Comparison of ENCODE assay signal across 20 cellular contexts in the genomic region with DNA sequence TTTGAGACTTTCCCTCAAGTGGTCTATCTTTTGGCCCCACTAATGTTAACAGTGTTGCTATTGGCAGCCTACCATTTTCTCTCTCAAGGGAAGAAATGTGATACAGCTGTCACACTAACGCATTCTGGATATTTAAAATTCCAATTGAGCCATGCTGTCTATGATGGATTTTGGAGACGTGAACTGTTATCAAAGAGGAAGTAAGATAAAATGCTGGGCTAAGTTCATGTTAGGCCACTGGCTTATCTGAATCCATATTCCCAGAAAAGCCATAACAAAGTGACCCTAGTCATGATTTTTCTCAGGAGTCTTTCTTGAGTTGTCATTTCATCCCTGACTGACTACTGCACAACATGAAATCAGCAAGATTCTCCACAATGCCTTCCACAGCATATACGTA.
DNase-seq lines count a peak whose midpoint lies in the region; ATAC-seq and TF ChIP-seq lines count a peak whose summit lies in the region.
"Had no signal": no experiment of that assay in that cellular context is flagged by ENCODE, and none has a peak within 500 bp of the region (broad histone marks: within the 10 kb centered on the region; RNA-seq: fewer than 3 reads in every experiment).

No MANE protein-coding gene starts in this region.

- H3K36me3 ChIP-seq in fibroblast of lung (ENCODE audit: control insufficient read depth, insufficient read depth, low read length), result no peaks in the 10 kb centered on the region
- no peaks in the 10 kb centered on the region for H3K36me3 ChIP-seq in liver (ENCODE audit: control insufficient read depth in 4 of 4, insufficient read depth in 3 of 4, low read depth in 1 of 4, low read length in 3 of 4)
- H3K36me3 ChIP-seq: BLaER1 treated with 17β-estradiol and CSF1 and Interleukin-3, amounts not matched to agents 10 nM and 100 nM had no signal

- no peak overlapping the region for H2AFZ ChIP-seq in fibroblast of lung (ENCODE audit: low read length)

- 61% methylated on average over 3 of the region's 3 CpGs for WGBS in liver

- no peak overlapping the region for H3K4me2 ChIP-seq in fibroblast of lung (ENCODE audit: extremely low read depth, insufficient read depth, low read length)
- H3K4me2 ChIP-seq: BLaER1 treated with 17β-estradiol and CSF1 and Interleukin-3, amounts not matched to agents 10 nM and 100 nM had no signal

- DNase-seq in DMS 273 (lab: John Stamatoyannopoulos, UW; ENCODE audit: unreplicated experiment) (peak; percentile 60), DMS 273 treated with DMSO at 0.1 percent for 48 hours (lab: John Stamatoyannopoulos, UW) (no peak), NCI-H2171 treated with DMSO at 0.1 percent for 48 hours (lab: John Stamatoyannopoulos, UW) (peak; percentile 89), fibroblast of lung (ENCODE audit: low read depth in 2 of 2) (peak; percentile 51 to 71), NCI-H524 treated with DMSO at 0.1 percent for 48 hours (lab: John Stamatoyannopoulos, UW) (no peak)
- DNase-seq in activated T-cell treated with anti-CD3 and anti-CD28 coated beads, Interleukin-2, amount 50 U/mL, for 48 hours, result no peak
- DNase-seq: activated CD4-positive, alpha-beta T cell treated with anti-CD3 and anti-CD28 coated beads, Interleukin-2, amount 50 U/mL, for 48 hours; activated naive CD4-positive, alpha-beta T cell treated with anti-CD3 and anti-CD28 coated beads, Interleukin-2, amount 10 ng/mL, durations not matched to agents 7 days and 5 days; aorta; GDM1; H7; hippocampal formation; islet precursor cell; psoas muscle; SHP77 treated with DMSO at 0.1 percent for 48 hours; stimulated activated CD4-positive, alpha-beta T cell treated with anti-CD3 and anti-CD28 coated beads, Interleukin-4, amount 100 ng/mL, for 24 hours had no signal

- peaks cover 6% of the 10 kb centered on the region for H3K4me1 ChIP-seq in fibroblast of lung (ENCODE audit: control insufficient read depth, extremely low read depth, insufficient read depth, low read length)
- no peaks in the 10 kb centered on the region for H3K4me1 ChIP-seq in liver (ENCODE audit: control insufficient read depth in 4 of 4, insufficient read depth in 4 of 4, low read length in 3 of 4)
- H3K4me1 ChIP-seq: psoas muscle had no signal

- TF ChIP-seq RAD21 in liver (IDR thresholded peaks at IDR 0.05), result peak in 1 of 2 donors; percentile 56

- TF ChIP-seq CTCF in fibroblast of lung (conservative IDR thresholded peaks at IDR 0.05 in 1 of 2, IDR thresholded peaks at IDR 0.05 in 1 of 2; ENCODE audit: low read depth in 1 of 2, low read length in 2 of 2) (no peak), liver (IDR thresholded peaks at IDR 0.05; ENCODE audit: low read depth, low read length, missing input control) (no peak)

- H3K9me3 ChIP-seq in fibroblast of lung (ENCODE audit: control insufficient read depth, insufficient read depth, low read depth, low read length), result no peaks in the 10 kb centered on the region
- H3K9me3 ChIP-seq in liver (ENCODE audit: control insufficient read depth in 4 of 4, low read length in 3 of 4), result no peaks in the 10 kb centered on the region
- H3K9me3 ChIP-seq: psoas muscle had no signal

- H3K27me3 ChIP-seq in fibroblast of lung (ENCODE audit: control insufficient read depth, insufficient read depth, low read length) (no peaks in the 10 kb centered on the region), liver (ENCODE audit: control insufficient read depth in 4 of 4, insufficient read depth in 4 of 4, low read length in 3 of 4) (no peaks in the 10 kb centered on the region)

- H4K20me1 ChIP-seq in fibroblast of lung (ENCODE audit: control insufficient read depth, extremely low read depth, insufficient read depth, low read length), result no peaks in the 10 kb centered on the region
- H4K20me1 ChIP-seq: BLaER1 treated with 17β-estradiol and CSF1 and Interleukin-3, amounts not matched to agents 10 nM and 100 nM had no signal

- no peak overlapping the region for H3K4me3 ChIP-seq in fibroblast of lung (replicated peaks in 1 of 4; ENCODE audit: control extremely low read depth in 1 of 4, insufficient read depth in 1 of 4, low read depth in 3 of 4, low read length in 4 of 4)
- no peak overlapping the region for H3K4me3 ChIP-seq in liver (ENCODE audit: low read depth in 1 of 3, low read length in 3 of 3)
- H3K4me3 ChIP-seq: BLaER1 treated with 17β-estradiol and CSF1 and Interleukin-3, amounts not matched to agents 10 nM and 100 nM; psoas muscle had no signal

- H3K9ac ChIP-seq in fibroblast of lung (ENCODE audit: insufficient read depth, low read length) (no peak overlapping the region), liver (ENCODE audit: low read depth in 1 of 2, low read length in 2 of 2) (no peak overlapping the region)
- H3K9ac ChIP-seq: BLaER1 treated with 17β-estradiol and CSF1 and Interleukin-3, amounts not matched to agents 10 nM and 100 nM had no signal

- H3K27ac ChIP-seq in fibroblast of lung (ENCODE audit: insufficient read depth, low read length) (no peak overlapping the region), liver (ENCODE audit: low read depth in 1 of 2, low read length in 2 of 2) (no peak overlapping the region)
- H3K27ac ChIP-seq: 22Rv1; BLaER1 treated with 17β-estradiol and CSF1 and Interleukin-3, amounts not matched to agents 10 nM and 100 nM; psoas muscle had no signal

- no peak for ATAC-seq in GM19328 (IDR thresholded peaks at IDR 0.05; ENCODE audit: unreplicated experiment)
- ATAC-seq: psoas muscle had no signal

- no peaks in the 10 kb centered on the region for H3K79me2 ChIP-seq in fibroblast of lung (ENCODE audit: control insufficient read depth, insufficient read depth, low read length)

TF ChIP-seq in liver, 16 proteins besides CTCF, POLR2A, EP300 and RAD21:
- TF ChIP-seq JUND (IDR thresholded peaks at IDR 0.05), result no peak
- TF ChIP-seq, protein P1, sequence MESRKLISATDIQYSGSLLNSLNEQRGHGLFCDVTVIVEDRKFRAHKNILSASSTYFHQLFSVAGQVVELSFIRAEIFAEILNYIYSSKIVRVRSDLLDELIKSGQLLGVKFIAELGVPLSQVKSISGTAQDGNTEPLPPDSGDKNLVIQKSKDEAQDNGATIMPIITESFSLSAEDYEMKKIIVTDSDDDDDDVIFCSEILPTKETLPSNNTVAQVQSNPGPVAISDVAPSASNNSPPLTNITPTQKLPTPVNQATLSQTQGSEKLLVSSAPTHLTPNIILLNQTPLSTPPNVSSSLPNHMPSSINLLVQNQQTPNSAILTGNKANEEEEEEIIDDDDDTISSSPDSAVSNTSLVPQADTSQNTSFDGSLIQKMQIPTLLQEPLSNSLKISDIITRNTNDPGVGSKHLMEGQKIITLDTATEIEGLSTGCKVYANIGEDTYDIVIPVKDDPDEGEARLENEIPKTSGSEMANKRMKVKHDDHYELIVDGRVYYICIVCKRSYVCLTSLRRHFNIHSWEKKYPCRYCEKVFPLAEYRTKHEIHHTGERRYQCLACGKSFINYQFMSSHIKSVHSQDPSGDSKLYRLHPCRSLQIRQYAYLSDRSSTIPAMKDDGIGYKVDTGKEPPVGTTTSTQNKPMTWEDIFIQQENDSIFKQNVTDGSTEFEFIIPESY (IDR thresholded peaks at IDR 0.05), result no peak
- no peak for TF ChIP-seq HNF4G (IDR thresholded peaks at IDR 0.05)
- no peak for TF ChIP-seq FOXA1 (IDR thresholded peaks at IDR 0.05)
- no peak for TF ChIP-seq YY1 (IDR thresholded peaks at IDR 0.05)
- TF ChIP-seq SP1 (IDR thresholded peaks at IDR 0.05), result peak; percentile 17
- no peak for TF ChIP-seq HNF4A (conservative IDR thresholded peaks at IDR 0.05)
- TF ChIP-seq TAF1 (conservative IDR thresholded peaks at IDR 0.05), result no peak
- TF ChIP-seq, protein P2, sequence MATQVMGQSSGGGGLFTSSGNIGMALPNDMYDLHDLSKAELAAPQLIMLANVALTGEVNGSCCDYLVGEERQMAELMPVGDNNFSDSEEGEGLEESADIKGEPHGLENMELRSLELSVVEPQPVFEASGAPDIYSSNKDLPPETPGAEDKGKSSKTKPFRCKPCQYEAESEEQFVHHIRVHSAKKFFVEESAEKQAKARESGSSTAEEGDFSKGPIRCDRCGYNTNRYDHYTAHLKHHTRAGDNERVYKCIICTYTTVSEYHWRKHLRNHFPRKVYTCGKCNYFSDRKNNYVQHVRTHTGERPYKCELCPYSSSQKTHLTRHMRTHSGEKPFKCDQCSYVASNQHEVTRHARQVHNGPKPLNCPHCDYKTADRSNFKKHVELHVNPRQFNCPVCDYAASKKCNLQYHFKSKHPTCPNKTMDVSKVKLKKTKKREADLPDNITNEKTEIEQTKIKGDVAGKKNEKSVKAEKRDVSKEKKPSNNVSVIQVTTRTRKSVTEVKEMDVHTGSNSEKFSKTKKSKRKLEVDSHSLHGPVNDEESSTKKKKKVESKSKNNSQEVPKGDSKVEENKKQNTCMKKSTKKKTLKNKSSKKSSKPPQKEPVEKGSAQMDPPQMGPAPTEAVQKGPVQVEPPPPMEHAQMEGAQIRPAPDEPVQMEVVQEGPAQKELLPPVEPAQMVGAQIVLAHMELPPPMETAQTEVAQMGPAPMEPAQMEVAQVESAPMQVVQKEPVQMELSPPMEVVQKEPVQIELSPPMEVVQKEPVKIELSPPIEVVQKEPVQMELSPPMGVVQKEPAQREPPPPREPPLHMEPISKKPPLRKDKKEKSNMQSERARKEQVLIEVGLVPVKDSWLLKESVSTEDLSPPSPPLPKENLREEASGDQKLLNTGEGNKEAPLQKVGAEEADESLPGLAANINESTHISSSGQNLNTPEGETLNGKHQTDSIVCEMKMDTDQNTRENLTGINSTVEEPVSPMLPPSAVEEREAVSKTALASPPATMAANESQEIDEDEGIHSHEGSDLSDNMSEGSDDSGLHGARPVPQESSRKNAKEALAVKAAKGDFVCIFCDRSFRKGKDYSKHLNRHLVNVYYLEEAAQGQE (IDR thresholded peaks at IDR 0.05), result no peak
- TF ChIP-seq, protein P3, sequence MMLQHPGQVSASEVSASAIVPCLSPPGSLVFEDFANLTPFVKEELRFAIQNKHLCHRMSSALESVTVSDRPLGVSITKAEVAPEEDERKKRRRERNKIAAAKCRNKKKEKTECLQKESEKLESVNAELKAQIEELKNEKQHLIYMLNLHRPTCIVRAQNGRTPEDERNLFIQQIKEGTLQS (IDR thresholded peaks at IDR 0.05), result no peak
- TF ChIP-seq EGR1 (IDR thresholded peaks at IDR 0.05; ENCODE audit: low read depth in 2 of 2), result no peak
- no peak for TF ChIP-seq FOXA2 (IDR thresholded peaks at IDR 0.05)
- TF ChIP-seq RXRA (IDR thresholded peaks at IDR 0.05), result peak; percentile 49 to 63
- TF ChIP-seq GABPA (IDR thresholded peaks at IDR 0.05 in 1 of 2, conservative IDR thresholded peaks at IDR 0.05 in 1 of 2), result no peak
- TF ChIP-seq, protein P4, sequence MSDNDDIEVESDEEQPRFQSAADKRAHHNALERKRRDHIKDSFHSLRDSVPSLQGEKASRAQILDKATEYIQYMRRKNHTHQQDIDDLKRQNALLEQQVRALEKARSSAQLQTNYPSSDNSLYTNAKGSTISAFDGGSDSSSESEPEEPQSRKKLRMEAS (IDR thresholded peaks at IDR 0.05), result no peak
- TF ChIP-seq NR2F2 (IDR thresholded peaks at IDR 0.05), result peak; percentile 93

Comparison
In these comparisons a context has a peak if more than half of its experiments do, and no peak if none do; other contexts are left out.
1. DNase-seq: peak in DMS 273 (single experiment), NCI-H2171 treated with DMSO at 0.1 percent for 48 hours (single experiment) and fibroblast of lung (2 of 2); none in DMS 273 treated with DMSO at 0.1 percent for 48 hours (single experiment), NCI-H524 treated with DMSO at 0.1 percent for 48 hours (single experiment) and activated T-cell treated with anti-CD3 and anti-CD28 coated beads, Interleukin-2, amount 50 U/mL, for 48 hours (0 of 2).